ENCODE assay signal across 2 cellular contexts in genomic region chr13:90713436-90714133, GRCh38.
A peak's percentile ranks its signal among the peaks of the same experiment; 100 is the strongest.
TF ChIP-seq lines count a peak whose summit lies in the region.

No MANE protein-coding gene starts in this region.

TF ChIP-seq in HepG2, 621 proteins besides CTCF, POLR2A, EP300 and RAD21:
- TF ChIP-seq PREB (CRISPR knock-in tag; IDR thresholded peaks at IDR 0.05) (no peak), LRRFIP1 (CRISPR knock-in tag; conservative IDR thresholded peaks at IDR 0.05) (no peak)

TF ChIP-seq in GM12878, 131 proteins besides CTCF, POLR2A, EP300 and RAD21 (continued from another document):
- TF ChIP-seq, protein P1, sequence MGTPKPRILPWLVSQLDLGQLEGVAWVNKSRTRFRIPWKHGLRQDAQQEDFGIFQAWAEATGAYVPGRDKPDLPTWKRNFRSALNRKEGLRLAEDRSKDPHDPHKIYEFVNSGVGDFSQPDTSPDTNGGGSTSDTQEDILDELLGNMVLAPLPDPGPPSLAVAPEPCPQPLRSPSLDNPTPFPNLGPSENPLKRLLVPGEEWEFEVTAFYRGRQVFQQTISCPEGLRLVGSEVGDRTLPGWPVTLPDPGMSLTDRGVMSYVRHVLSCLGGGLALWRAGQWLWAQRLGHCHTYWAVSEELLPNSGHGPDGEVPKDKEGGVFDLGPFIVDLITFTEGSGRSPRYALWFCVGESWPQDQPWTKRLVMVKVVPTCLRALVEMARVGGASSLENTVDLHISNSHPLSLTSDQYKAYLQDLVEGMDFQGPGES (IDR thresholded peaks at IDR 0.05): no peak
- TF ChIP-seq SPI1 (IDR thresholded peaks at IDR 0.05; ENCODE audit: borderline replicate concordance, insufficient read depth, low read depth, low read length): peak; percentile 19; the same call in 1 of the 2 replicates
- TF ChIP-seq, protein P2, sequence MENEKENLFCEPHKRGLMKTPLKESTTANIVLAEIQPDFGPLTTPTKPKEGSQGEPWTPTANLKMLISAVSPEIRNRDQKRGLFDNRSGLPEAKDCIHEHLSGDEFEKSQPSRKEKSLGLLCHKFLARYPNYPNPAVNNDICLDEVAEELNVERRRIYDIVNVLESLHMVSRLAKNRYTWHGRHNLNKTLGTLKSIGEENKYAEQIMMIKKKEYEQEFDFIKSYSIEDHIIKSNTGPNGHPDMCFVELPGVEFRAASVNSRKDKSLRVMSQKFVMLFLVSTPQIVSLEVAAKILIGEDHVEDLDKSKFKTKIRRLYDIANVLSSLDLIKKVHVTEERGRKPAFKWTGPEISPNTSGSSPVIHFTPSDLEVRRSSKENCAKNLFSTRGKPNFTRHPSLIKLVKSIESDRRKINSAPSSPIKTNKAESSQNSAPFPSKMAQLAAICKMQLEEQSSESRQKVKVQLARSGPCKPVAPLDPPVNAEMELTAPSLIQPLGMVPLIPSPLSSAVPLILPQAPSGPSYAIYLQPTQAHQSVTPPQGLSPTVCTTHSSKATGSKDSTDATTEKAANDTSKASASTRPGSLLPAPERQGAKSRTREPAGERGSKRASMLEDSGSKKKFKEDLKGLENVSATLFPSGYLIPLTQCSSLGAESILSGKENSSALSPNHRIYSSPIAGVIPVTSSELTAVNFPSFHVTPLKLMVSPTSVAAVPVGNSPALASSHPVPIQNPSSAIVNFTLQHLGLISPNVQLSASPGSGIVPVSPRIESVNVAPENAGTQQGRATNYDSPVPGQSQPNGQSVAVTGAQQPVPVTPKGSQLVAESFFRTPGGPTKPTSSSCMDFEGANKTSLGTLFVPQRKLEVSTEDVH (IDR thresholded peaks at IDR 0.05; ENCODE audit: low read depth, partially characterized antibody): no peak
- no peak for TF ChIP-seq SMAD5 (IDR thresholded peaks at IDR 0.05; ENCODE audit: low read depth)
- TF ChIP-seq CHD4 (IDR thresholded peaks at IDR 0.05): no peak
